Comparison of ENCODE assay signal across 17 cellular contexts in genomic region chr15:100803158-100803440, GRCh38.
DNase-seq lines count a peak whose midpoint lies in the region; ATAC-seq and TF ChIP-seq lines count a peak whose summit lies in the region.
"Had no signal": no experiment of that assay in that cellular context is flagged by ENCODE, and none has a peak within 500 bp of the region (broad histone marks: within the 10 kb centered on the region; RNA-seq: fewer than 3 reads in every experiment).

No MANE protein-coding gene starts in this region.

- ATAC-seq in Right ventricle myocardium inferior, result no peak
- ATAC-seq in right cardiac atrium, result no peak
- ATAC-seq in GM21619 (IDR thresholded peaks at IDR 0.05; ENCODE audit: unreplicated experiment), result no peak
- ATAC-seq: GM12878, GM23338, HepG2 had no signal

- 98% methylated on average over 3 of the region's 3 CpGs for WGBS in right cardiac atrium

- H3K4me1 Mint-ChIP-seq in neural progenitor cell, result peaks cover 7% of the 10 kb centered on the region
- H3K4me1 Mint-ChIP-seq: GM23338 had no signal

- no peaks in the 10 kb centered on the region for H4K20me1 ChIP-seq in neural progenitor cell (ENCODE audit: low read depth)

- peak overlapping the region; percentile 72 for H2AFZ ChIP-seq in neural progenitor cell (replicated peaks)
- H2AFZ ChIP-seq: GM23338 had no signal

- TF ChIP-seq CTCF in neural progenitor cell (IDR thresholded peaks at IDR 0.05), result no peak

- H3K27ac ChIP-seq in right cardiac atrium (ENCODE audit: low read length), result no peak overlapping the region
- H3K27ac ChIP-seq in neural progenitor cell, result no peak overlapping the region

- no peak overlapping the region for H3K4me3 Mint-ChIP-seq in neural progenitor cell
- H3K4me3 Mint-ChIP-seq: CD4-positive, alpha-beta T cell; GM23338 had no signal

- H3K9ac ChIP-seq in neural progenitor cell, result no peak overlapping the region

- no peaks in the 10 kb centered on the region for H3K79me2 ChIP-seq in neural progenitor cell (ENCODE audit: low read depth)

- H3K27ac Mint-ChIP-seq in neural progenitor cell, result no peak overlapping the region
- H3K27ac Mint-ChIP-seq: CD4-positive, alpha-beta T cell; GM23338 had no signal

- intact Hi-C loops in Right ventricle myocardium inferior (cut with DNase I), result no loop called here
- intact Hi-C loops in right cardiac atrium (cut with DNase I), result no loop called here

- no peak overlapping the region for H3K4me2 ChIP-seq in neural progenitor cell
- H3K4me2 ChIP-seq: GM23338 had no signal

- no peaks in the 10 kb centered on the region for H3K36me3 ChIP-seq in neural progenitor cell

- H3K36me3 Mint-ChIP-seq in neural progenitor cell, result no peaks in the 10 kb centered on the region

- H3K4me3 ChIP-seq in right cardiac atrium (ENCODE audit: low read length), result no peak overlapping the region
- no peak overlapping the region for H3K4me3 ChIP-seq in neural progenitor cell
- H3K4me3 ChIP-seq: GM12878, GM23338 had no signal

- no peaks in the 10 kb centered on the region for H3K27me3 ChIP-seq in right cardiac atrium (ENCODE audit: control insufficient read depth, insufficient read depth)
- H3K27me3 ChIP-seq in neural progenitor cell, result no peaks in the 10 kb centered on the region

- H3K9me3 ChIP-seq in right cardiac atrium (ENCODE audit: control insufficient read depth, low read length), result peaks cover 3% of the 10 kb centered on the region
- H3K9me3 ChIP-seq in neural progenitor cell (ENCODE audit: low read depth), result no peaks in the 10 kb centered on the region

- peaks cover 6% of the 10 kb centered on the region for H3K9me3 Mint-ChIP-seq in neural progenitor cell

- peaks cover 7% of the 10 kb centered on the region for H3F3A ChIP-seq in neural progenitor cell (ENCODE audit: low read depth)

- peaks cover 2% of the 10 kb centered on the region for H3K27me3 Mint-ChIP-seq in neural progenitor cell (ENCODE audit: insufficient read depth, low read depth)
- H3K27me3 Mint-ChIP-seq: CD4-positive, alpha-beta T cell had no signal

- DNase-seq in Right ventricle myocardium inferior (ENCODE audit: missing footprints) (peak; percentile 39), right cardiac atrium (no peak), RPMI7951 (ENCODE audit: low read depth) (peak; percentile 43), neural progenitor cell (ENCODE audit: low spot score) (peak; percentile 44), NCI-H187 treated with DMSO at 0.1 percent for 48 hours (lab: John Stamatoyannopoulos, UW) (no peak)
- no peak for DNase-seq in activated CD8-positive, alpha-beta memory T cell treated with anti-CD3 and anti-CD28 coated beads, Interleukin-2, amount 50 U/mL, for 48 hours
- DNase-seq: 8988T; AML-193; C1 segment of cervical spinal cord; Calu3; CD4-positive, alpha-beta T cell; DMS 273 treated with DMSO at 0.1 percent for 48 hours; H7 had no signal

- H3K4me1 ChIP-seq in right cardiac atrium (ENCODE audit: control insufficient read depth, insufficient read depth, low read length), result no peaks in the 10 kb centered on the region
- peaks cover 8% of the 10 kb centered on the region for H3K4me1 ChIP-seq in neural progenitor cell

Comparison
In these comparisons a context has a peak if more than half of its experiments do, and no peak if none do; other contexts are left out.
1. DNase-seq: peak in Right ventricle myocardium inferior (single experiment), RPMI7951 (single experiment) and neural progenitor cell (single experiment); none in right cardiac atrium (0 of 3), NCI-H187 treated with DMSO at 0.1 percent for 48 hours (single experiment) and activated CD8-positive, alpha-beta memory T cell treated with anti-CD3 and anti-CD28 coated beads, Interleukin-2, amount 50 U/mL, for 48 hours (single experiment).